ENCODE assay signal across 1 cellular context in the genomic region with DNA sequence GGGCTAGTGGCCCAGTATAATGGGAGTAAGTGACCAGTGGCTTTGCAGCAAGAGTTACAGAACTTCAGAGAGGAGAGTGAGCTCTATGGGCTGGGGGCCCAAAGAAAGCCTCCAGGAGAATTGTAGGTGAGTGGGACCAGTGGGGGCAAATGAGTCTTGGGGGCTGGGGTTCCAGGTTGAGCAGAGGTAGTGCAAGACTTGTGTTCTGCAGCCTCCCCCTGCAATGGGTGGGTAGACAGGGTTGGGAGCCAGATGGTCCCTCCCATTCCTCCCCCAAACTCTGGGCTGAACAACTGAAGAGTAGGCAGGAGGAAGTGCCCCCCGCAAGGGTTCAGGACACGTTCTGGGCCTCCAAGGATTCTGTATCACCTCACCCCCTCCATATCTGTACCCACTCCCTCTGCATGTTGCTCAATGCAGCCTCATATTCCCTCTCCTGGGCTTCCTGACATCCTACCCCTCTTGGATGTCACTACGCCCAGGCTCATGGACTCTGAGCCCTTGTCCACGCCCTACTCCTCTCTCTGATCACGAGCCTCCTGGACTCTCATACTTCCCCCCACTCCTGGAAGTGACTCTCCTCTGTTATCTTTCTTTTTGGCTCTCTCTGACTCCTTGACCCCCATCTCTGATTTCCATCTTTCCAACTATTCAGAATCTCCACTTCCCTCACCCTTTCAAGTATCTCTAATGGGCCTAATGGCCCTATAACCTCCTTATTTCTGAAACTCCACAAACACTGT.
TF ChIP-seq lines count a peak whose summit lies in the region.

No MANE protein-coding gene starts in this region.

TF ChIP-seq in HepG2, 621 proteins besides CTCF, POLR2A, EP300 and RAD21 (continued from another document and continues in another):
- TF ChIP-seq SP4 (CRISPR knock-in tag; IDR thresholded peaks at IDR 0.05), result peak; percentile 36; the same call in 1 of the 2 replicates
- TF ChIP-seq ZMYM4 (CRISPR knock-in tag; IDR thresholded peaks at IDR 0.05), result no peak
- no peak for TF ChIP-seq YEATS4 (CRISPR knock-in tag; IDR thresholded peaks at IDR 0.05; ENCODE audit: borderline replicate concordance)
- no peak for TF ChIP-seq ZNF101 (CRISPR knock-in tag; IDR thresholded peaks at IDR 0.05; ENCODE audit: borderline replicate concordance, low read depth)
- TF ChIP-seq ZFP62 (CRISPR knock-in tag; IDR thresholded peaks at IDR 0.05), result no peak
- peak; percentile 93 for TF ChIP-seq CEBPG (CRISPR knock-in tag; IDR thresholded peaks at IDR 0.05)
- no peak for TF ChIP-seq ZNF326 (CRISPR knock-in tag; IDR thresholded peaks at IDR 0.05; ENCODE audit: borderline replicate concordance)
- TF ChIP-seq RXRB (CRISPR knock-in tag; IDR thresholded peaks at IDR 0.05; ENCODE audit: borderline replicate concordance), result peak; percentile 90
- TF ChIP-seq HDAC6 (IDR thresholded peaks at IDR 0.05; ENCODE audit: low read depth, low read length), result no peak
- TF ChIP-seq NKX3-1 (CRISPR knock-in tag; IDR thresholded peaks at IDR 0.05), result no peak
- peak; percentile 89; the same call in 1 of the 2 replicates for TF ChIP-seq NFKBIZ (CRISPR knock-in tag; IDR thresholded peaks at IDR 0.05)
- TF ChIP-seq, protein P1, sequence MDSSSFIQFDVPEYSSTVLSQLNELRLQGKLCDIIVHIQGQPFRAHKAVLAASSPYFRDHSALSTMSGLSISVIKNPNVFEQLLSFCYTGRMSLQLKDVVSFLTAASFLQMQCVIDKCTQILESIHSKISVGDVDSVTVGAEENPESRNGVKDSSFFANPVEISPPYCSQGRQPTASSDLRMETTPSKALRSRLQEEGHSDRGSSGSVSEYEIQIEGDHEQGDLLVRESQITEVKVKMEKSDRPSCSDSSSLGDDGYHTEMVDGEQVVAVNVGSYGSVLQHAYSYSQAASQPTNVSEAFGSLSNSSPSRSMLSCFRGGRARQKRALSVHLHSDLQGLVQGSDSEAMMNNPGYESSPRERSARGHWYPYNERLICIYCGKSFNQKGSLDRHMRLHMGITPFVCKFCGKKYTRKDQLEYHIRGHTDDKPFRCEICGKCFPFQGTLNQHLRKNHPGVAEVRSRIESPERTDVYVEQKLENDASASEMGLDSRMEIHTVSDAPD (CRISPR knock-in tag; IDR thresholded peaks at IDR 0.05), result no peak
- no peak for TF ChIP-seq ZNF83 (CRISPR knock-in tag; IDR thresholded peaks at IDR 0.05; ENCODE audit: borderline replicate concordance)
- TF ChIP-seq, protein P2, sequence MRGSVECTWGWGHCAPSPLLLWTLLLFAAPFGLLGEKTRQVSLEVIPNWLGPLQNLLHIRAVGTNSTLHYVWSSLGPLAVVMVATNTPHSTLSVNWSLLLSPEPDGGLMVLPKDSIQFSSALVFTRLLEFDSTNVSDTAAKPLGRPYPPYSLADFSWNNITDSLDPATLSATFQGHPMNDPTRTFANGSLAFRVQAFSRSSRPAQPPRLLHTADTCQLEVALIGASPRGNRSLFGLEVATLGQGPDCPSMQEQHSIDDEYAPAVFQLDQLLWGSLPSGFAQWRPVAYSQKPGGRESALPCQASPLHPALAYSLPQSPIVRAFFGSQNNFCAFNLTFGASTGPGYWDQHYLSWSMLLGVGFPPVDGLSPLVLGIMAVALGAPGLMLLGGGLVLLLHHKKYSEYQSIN (CRISPR knock-in tag; IDR thresholded peaks at IDR 0.05; ENCODE audit: borderline replicate concordance), result no peak
- 0 out of 2 replicates have a peak, but pooled peaks have one; percentile 73 for TF ChIP-seq KLF6 (CRISPR knock-in tag; IDR thresholded peaks at IDR 0.05)
- no peak for TF ChIP-seq TAF1 (CRISPR knock-in tag; IDR thresholded peaks at IDR 0.05)
- TF ChIP-seq CHCHD3 (CRISPR knock-in tag; IDR thresholded peaks at IDR 0.05), result no peak
- TF ChIP-seq, protein P3, sequence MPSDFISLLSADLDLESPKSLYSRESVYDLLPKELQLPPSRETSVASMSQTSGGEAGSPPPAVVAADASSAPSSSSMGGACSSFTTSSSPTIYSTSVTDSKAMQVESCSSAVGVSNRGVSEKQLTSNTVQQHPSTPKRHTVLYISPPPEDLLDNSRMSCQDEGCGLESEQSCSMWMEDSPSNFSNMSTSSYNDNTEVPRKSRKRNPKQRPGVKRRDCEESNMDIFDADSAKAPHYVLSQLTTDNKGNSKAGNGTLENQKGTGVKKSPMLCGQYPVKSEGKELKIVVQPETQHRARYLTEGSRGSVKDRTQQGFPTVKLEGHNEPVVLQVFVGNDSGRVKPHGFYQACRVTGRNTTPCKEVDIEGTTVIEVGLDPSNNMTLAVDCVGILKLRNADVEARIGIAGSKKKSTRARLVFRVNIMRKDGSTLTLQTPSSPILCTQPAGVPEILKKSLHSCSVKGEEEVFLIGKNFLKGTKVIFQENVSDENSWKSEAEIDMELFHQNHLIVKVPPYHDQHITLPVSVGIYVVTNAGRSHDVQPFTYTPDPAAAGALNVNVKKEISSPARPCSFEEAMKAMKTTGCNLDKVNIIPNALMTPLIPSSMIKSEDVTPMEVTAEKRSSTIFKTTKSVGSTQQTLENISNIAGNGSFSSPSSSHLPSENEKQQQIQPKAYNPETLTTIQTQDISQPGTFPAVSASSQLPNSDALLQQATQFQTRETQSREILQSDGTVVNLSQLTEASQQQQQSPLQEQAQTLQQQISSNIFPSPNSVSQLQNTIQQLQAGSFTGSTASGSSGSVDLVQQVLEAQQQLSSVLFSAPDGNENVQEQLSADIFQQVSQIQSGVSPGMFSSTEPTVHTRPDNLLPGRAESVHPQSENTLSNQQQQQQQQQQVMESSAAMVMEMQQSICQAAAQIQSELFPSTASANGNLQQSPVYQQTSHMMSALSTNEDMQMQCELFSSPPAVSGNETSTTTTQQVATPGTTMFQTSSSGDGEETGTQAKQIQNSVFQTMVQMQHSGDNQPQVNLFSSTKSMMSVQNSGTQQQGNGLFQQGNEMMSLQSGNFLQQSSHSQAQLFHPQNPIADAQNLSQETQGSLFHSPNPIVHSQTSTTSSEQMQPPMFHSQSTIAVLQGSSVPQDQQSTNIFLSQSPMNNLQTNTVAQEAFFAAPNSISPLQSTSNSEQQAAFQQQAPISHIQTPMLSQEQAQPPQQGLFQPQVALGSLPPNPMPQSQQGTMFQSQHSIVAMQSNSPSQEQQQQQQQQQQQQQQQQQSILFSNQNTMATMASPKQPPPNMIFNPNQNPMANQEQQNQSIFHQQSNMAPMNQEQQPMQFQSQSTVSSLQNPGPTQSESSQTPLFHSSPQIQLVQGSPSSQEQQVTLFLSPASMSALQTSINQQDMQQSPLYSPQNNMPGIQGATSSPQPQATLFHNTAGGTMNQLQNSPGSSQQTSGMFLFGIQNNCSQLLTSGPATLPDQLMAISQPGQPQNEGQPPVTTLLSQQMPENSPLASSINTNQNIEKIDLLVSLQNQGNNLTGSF (CRISPR knock-in tag; IDR thresholded peaks at IDR 0.05), result no peak
- no peak for TF ChIP-seq DNMT3B (CRISPR knock-in tag; conservative IDR thresholded peaks at IDR 0.05)
- TF ChIP-seq ZNF296 (CRISPR knock-in tag; conservative IDR thresholded peaks at IDR 0.05), result no peak
- TF ChIP-seq, protein P4, sequence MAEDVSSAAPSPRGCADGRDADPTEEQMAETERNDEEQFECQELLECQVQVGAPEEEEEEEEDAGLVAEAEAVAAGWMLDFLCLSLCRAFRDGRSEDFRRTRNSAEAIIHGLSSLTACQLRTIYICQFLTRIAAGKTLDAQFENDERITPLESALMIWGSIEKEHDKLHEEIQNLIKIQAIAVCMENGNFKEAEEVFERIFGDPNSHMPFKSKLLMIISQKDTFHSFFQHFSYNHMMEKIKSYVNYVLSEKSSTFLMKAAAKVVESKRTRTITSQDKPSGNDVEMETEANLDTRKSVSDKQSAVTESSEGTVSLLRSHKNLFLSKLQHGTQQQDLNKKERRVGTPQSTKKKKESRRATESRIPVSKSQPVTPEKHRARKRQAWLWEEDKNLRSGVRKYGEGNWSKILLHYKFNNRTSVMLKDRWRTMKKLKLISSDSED (CRISPR knock-in tag; IDR thresholded peaks at IDR 0.05), result no peak
- TF ChIP-seq ZNF430 (CRISPR knock-in tag; IDR thresholded peaks at IDR 0.05), result 0 out of 2 replicates have a peak, but pooled peaks have one; percentile 32
- TF ChIP-seq SOX6 (IDR thresholded peaks at IDR 0.05), result no peak
- peak; percentile 75; the same call in 1 of the 2 replicates for TF ChIP-seq SOX6 (CRISPR knock-in tag; IDR thresholded peaks at IDR 0.05)
- no peak for TF ChIP-seq ATF1 (CRISPR knock-in tag; IDR thresholded peaks at IDR 0.05)
- peak; percentile 33; the same call in 1 of the 2 replicates for TF ChIP-seq GATAD1 (CRISPR knock-in tag; IDR thresholded peaks at IDR 0.05)
- no peak for TF ChIP-seq SRSF1 (optimal IDR thresholded peaks at IDR 0.05; ENCODE audit: low read depth, low read length)
- TF ChIP-seq, protein P5, sequence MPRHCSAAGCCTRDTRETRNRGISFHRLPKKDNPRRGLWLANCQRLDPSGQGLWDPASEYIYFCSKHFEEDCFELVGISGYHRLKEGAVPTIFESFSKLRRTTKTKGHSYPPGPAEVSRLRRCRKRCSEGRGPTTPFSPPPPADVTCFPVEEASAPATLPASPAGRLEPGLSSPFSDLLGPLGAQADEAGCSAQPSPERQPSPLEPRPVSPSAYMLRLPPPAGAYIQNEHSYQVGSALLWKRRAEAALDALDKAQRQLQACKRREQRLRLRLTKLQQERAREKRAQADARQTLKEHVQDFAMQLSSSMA (CRISPR knock-in tag; IDR thresholded peaks at IDR 0.05), result no peak
- TF ChIP-seq, protein P6, sequence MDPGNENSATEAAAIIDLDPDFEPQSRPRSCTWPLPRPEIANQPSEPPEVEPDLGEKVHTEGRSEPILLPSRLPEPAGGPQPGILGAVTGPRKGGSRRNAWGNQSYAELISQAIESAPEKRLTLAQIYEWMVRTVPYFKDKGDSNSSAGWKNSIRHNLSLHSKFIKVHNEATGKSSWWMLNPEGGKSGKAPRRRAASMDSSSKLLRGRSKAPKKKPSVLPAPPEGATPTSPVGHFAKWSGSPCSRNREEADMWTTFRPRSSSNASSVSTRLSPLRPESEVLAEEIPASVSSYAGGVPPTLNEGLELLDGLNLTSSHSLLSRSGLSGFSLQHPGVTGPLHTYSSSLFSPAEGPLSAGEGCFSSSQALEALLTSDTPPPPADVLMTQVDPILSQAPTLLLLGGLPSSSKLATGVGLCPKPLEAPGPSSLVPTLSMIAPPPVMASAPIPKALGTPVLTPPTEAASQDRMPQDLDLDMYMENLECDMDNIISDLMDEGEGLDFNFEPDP (CRISPR knock-in tag; conservative IDR thresholded peaks at IDR 0.05), result no peak
- peak; percentile 65; the same call in 1 of the 2 replicates for TF ChIP-seq ZNF792 (CRISPR knock-in tag; IDR thresholded peaks at IDR 0.05)
- no peak for TF ChIP-seq ISX (CRISPR knock-in tag; conservative IDR thresholded peaks at IDR 0.05)
- TF ChIP-seq GPN1 (CRISPR knock-in tag; IDR thresholded peaks at IDR 0.05; ENCODE audit: borderline replicate concordance), result no peak
- no peak for TF ChIP-seq ZNF558 (CRISPR knock-in tag; IDR thresholded peaks at IDR 0.05; ENCODE audit: borderline replicate concordance)
- TF ChIP-seq, protein P7, sequence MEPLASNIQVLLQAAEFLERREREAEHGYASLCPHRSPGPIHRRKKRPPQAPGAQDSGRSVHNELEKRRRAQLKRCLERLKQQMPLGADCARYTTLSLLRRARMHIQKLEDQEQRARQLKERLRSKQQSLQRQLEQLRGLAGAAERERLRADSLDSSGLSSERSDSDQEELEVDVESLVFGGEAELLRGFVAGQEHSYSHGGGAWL (CRISPR knock-in tag; IDR thresholded peaks at IDR 0.05), result no peak
- peak; percentile 37; the same call in 1 of the 2 replicates for TF ChIP-seq SMAD3 (CRISPR knock-in tag; IDR thresholded peaks at IDR 0.05)
- TF ChIP-seq MBNL3 (CRISPR knock-in tag; conservative IDR thresholded peaks at IDR 0.05), result no peak
- TF ChIP-seq PITX1 (CRISPR knock-in tag; IDR thresholded peaks at IDR 0.05), result no peak
- TF ChIP-seq ASH2L (IDR thresholded peaks at IDR 0.05; ENCODE audit: insufficient read length, low read depth, low read length), result peak; percentile 53
- no peak for TF ChIP-seq ADNP (CRISPR knock-in tag; IDR thresholded peaks at IDR 0.05)
- 0 out of 2 replicates have a peak, but pooled peaks have one; percentile 82 for TF ChIP-seq CCDC6 (CRISPR knock-in tag; IDR thresholded peaks at IDR 0.05)
- no peak for TF ChIP-seq SMARCE1 (IDR thresholded peaks at IDR 0.05; ENCODE audit: borderline replicate concordance)
- TF ChIP-seq NR3C1 (CRISPR knock-in tag; IDR thresholded peaks at IDR 0.05), result no peak
- TF ChIP-seq RXRA (CRISPR knock-in tag; IDR thresholded peaks at IDR 0.05), result peak; percentile 69; the same call in 1 of the 2 replicates
- peak; percentile 8 for TF ChIP-seq YY1 (IDR thresholded peaks at IDR 0.05; ENCODE audit: insufficient read depth, insufficient replicate concordance, low read depth, low read length)
- TF ChIP-seq ZNF12 (CRISPR knock-in tag; IDR thresholded peaks at IDR 0.05), result peak; percentile 79; the same call in 1 of the 2 replicates
- TF ChIP-seq ZNF329 (CRISPR knock-in tag; IDR thresholded peaks at IDR 0.05; ENCODE audit: low read depth), result no peak
